ENCODE assay signal across 9 cellular contexts in the genomic region with DNA sequence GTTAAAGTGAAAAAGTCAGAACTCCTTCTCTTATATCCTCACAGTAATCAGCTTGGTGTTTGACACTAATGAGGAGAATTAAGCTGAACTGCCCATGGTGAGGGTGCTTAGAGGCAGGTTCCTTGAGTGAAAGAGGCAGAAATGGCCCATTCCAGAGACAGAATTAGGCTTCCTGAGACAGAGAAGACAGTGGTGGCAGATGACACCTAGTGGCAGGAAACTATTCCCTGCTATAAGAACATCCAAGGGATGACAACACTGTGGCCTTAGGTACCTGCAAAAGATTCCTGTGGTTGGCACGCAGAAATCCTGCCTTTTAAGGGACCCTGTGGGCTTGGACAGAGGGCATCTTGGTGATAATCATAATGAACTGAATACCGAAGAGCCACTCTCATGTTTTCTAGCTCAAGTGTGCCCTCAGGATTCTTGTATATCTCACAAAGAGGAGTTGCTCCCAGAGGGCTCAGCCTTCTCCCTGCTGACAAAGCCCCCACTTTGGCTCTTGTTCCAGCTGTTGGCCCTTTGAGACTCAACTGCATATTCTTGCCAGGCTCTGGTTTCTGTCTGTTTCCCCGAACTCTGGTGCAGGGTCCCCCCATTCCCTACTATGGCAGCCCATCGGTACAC. TPM values are rescaled to one million over a fixed set of nuclear protein-coding genes. Genes with fewer than 3 reads are reported as not detected.
DNase-seq lines count a peak whose midpoint lies in the region; ATAC-seq, FAIRE-seq and TF ChIP-seq lines count a peak whose summit lies in the region.
"Had no signal": no experiment of that assay in that cellular context is flagged by ENCODE, and none has a peak within 500 bp of the region (broad histone marks: within the 10 kb centered on the region; RNA-seq: fewer than 3 reads in every experiment).

No MANE protein-coding gene starts in this region.

- peak; percentile 56 for DNase-seq in DMS79 treated with DMSO at 0.1 percent for 48 hours (lab: John Stamatoyannopoulos, UW)
- peak; percentile 33 for DNase-seq in NCI-H460 (ENCODE audit: extremely low read depth, low read depth)
- DNase-seq in K562 (ENCODE audit: extremely low read depth in 1 of 4, low spot score in 3 of 4), result peak in 2 of 4 experiments; percentile 37 to 38
- peak; percentile 55 for DNase-seq in iPS-NIHi11 (ENCODE audit: low spot score)
- DNase-seq in stimulated activated naive B cell treated with anti-CD40 and anti-IgM and Interleukin-4, amounts not matched to agents 10 μg/mL and 1 μg/mL and 100 μg/mL, for 72 hours, result peak; percentile 13
- DNase-seq in activated T-cell treated with anti-CD3 and anti-CD28 coated beads for 4 hours, result no peak

- H3K9me3 Mint-ChIP-seq in stimulated activated naive B cell treated with anti-CD40 and anti-IgM and Interleukin-4, amounts not matched to agents 10 μg/mL and 1 μg/mL and 100 μg/mL, for 72 hours, result no peaks in the 10 kb centered on the region

- no peaks in the 10 kb centered on the region for H3K9me1 ChIP-seq in K562 (ENCODE audit: control insufficient read depth, insufficient read depth, low read length)

- peak; percentile 59 to 73 (median 67) for TF ChIP-seq CTCF in K562 (IDR thresholded peaks at IDR 0.05 in 2 of 3, conservative IDR thresholded peaks at IDR 0.05 in 1 of 3; ENCODE audit: insufficient read depth in 2 of 3, low read depth in 1 of 3, low read length in 3 of 3)

- H3K27me3 Mint-ChIP-seq in stimulated activated naive B cell treated with anti-CD40 and anti-IgM and Interleukin-4, amounts not matched to agents 10 μg/mL and 1 μg/mL and 100 μg/mL, for 72 hours, result peaks cover 22 to 23% of the 10 kb centered on the region in 2 donors

- TF ChIP-seq POLR2A in K562 (conservative IDR thresholded peaks at IDR 0.05), result no peak

- no peak overlapping the region for H3K27ac ChIP-seq in K562 (ENCODE audit: extremely low read depth, low read depth, low read length)

- TF ChIP-seq RAD21 in K562 (CRISPR knock-in tag; conservative IDR thresholded peaks at IDR 0.05 in 1 of 2, IDR thresholded peaks at IDR 0.05 in 1 of 2), result peak; percentile 59 to 78

- BruUV-seq in K562 (replicated peaks; lab: Mats Ljungman, UMichigan), result no TSS peak

- intact Hi-C loops in K562 (cut with micrococcal nuclease), result loop anchor here (1.0 kb wide), 1 partner anchor 118 kb away; no protein-coding TSS in a partner anchor

- WGBS in K562 (ENCODE audit: insufficient coverage, low coverage, missing lambda C conversion rate), result 0% methylated on average over 3 of the region's 4 CpGs

- H3K79me2 ChIP-seq in K562 (ENCODE audit: control insufficient read depth, insufficient read depth, low read length), result no peaks in the 10 kb centered on the region

- in situ Hi-C loops in K562 (cut with MboI), result no loop called here

- H3K4me3 ChIP-seq in K562, result no peak overlapping the region

- H3K9ac ChIP-seq in K562 (ENCODE audit: insufficient read depth in 1 of 2, low read depth in 2 of 2, low read length in 2 of 2), result no peak overlapping the region

- no peaks in the 10 kb centered on the region for H3K4me1 Mint-ChIP-seq in stimulated activated naive B cell treated with anti-CD40 and anti-IgM and Interleukin-4, amounts not matched to agents 10 μg/mL and 1 μg/mL and 100 μg/mL, for 72 hours

- H3K27me3 ChIP-seq in K562 (ENCODE audit: control insufficient read depth in 2 of 2, insufficient read depth in 2 of 2, low read length in 2 of 2), result no peaks in the 10 kb centered on the region; a peak in 1 of 5 replicates

- no peaks in the 10 kb centered on the region for H3K36me3 ChIP-seq in K562 (ENCODE audit: control insufficient read depth, insufficient read depth, low read length)

- CTCF ChIA-PET in K562 (lab: Yijun Ruan, JAX; ENCODE audit: low intra/inter-chr PET ratio), result interaction anchor here (1.4 to 1.6 kb wide), 2 partner anchors 117 to 396 kb away, joined by 4 to 5 read pairs; no protein-coding TSS in a partner anchor

- POLR2A ChIA-PET in K562 (lab: Yijun Ruan, JAX), result no interaction called here

- no peak overlapping the region for H3K4me2 ChIP-seq in K562 (ENCODE audit: insufficient read depth, low read length)

- H4K20me1 ChIP-seq in K562 (replicated peaks; ENCODE audit: control insufficient read depth, insufficient read depth, low read length), result no peaks in the 10 kb centered on the region

- FAIRE-seq in K562 (lab: Jason Lieb, UNC), result no peak
- FAIRE-seq: TTC549 had no signal

- H2AFZ ChIP-seq in K562 (ENCODE audit: low read depth, low read length), result no peak overlapping the region

- no peaks in the 10 kb centered on the region for H3K36me3 Mint-ChIP-seq in stimulated activated naive B cell treated with anti-CD40 and anti-IgM and Interleukin-4, amounts not matched to agents 10 μg/mL and 1 μg/mL and 100 μg/mL, for 72 hours

- no peaks in the 10 kb centered on the region for H3K9me3 ChIP-seq in K562 (replicated peaks; ENCODE audit: control insufficient read depth, insufficient read depth, low read depth, low read length)

- H3K27ac Mint-ChIP-seq in stimulated activated naive B cell treated with anti-CD40 and anti-IgM and Interleukin-4, amounts not matched to agents 10 μg/mL and 1 μg/mL and 100 μg/mL, for 72 hours, result no peak overlapping the region

- no peaks in the 10 kb centered on the region for H3K4me1 ChIP-seq in K562 (replicated peaks in 1 of 2; ENCODE audit: control insufficient read depth in 2 of 2, insufficient read depth in 2 of 2, low read length in 2 of 2)

- H3K4me3 Mint-ChIP-seq in stimulated activated naive B cell treated with anti-CD40 and anti-IgM and Interleukin-4, amounts not matched to agents 10 μg/mL and 1 μg/mL and 100 μg/mL, for 72 hours, result no peak overlapping the region

- no peak for TF ChIP-seq EP300 in K562 (IDR thresholded peaks at IDR 0.05; ENCODE audit: low read length)

- peak; percentile 50 for ATAC-seq in HG02759 (IDR thresholded peaks at IDR 0.05; ENCODE audit: unreplicated experiment)
- peak; percentile 87 for ATAC-seq in K562
- ATAC-seq in stimulated activated naive B cell treated with anti-CD40 and anti-IgM and Interleukin-4, amounts not matched to agents 10 μg/mL and 1 μg/mL and 100 μg/mL, for 72 hours (replicated peaks), result peak; percentile 87 to 91
- no peak for ATAC-seq in HG03378 (IDR thresholded peaks at IDR 0.05; ENCODE audit: unreplicated experiment)

TF ChIP-seq in K562, 482 proteins besides CTCF, POLR2A, EP300 and RAD21 (continues in another document):
- TF ChIP-seq TCF3 (CRISPR knock-in tag; IDR thresholded peaks at IDR 0.05) (no peak), ZNF551 (CRISPR knock-in tag; IDR thresholded peaks at IDR 0.05) (no peak), SMC3 (conservative IDR thresholded peaks at IDR 0.05; ENCODE audit: insufficient read depth, low read depth, low read length) (peak; percentile 39; the same call in 1 of the 2 replicates), SAFB2 (IDR thresholded peaks at IDR 0.05; ENCODE audit: borderline replicate concordance, low read depth, low read length, severe bottlenecking) (no peak), ZNF507 (tag; conservative IDR thresholded peaks at IDR 0.05) (no peak), IFI16 (CRISPR knock-in tag; IDR thresholded peaks at IDR 0.05) (no peak), POLR2G (IDR thresholded peaks at IDR 0.05; ENCODE audit: low read depth, low read length) (no peak), MAFF (IDR thresholded peaks at IDR 0.05; ENCODE audit: low read length) (no peak), KLF16 (IDR thresholded peaks at IDR 0.05) (no peak), MAZ (CRISPR knock-in tag; conservative IDR thresholded peaks at IDR 0.05 in 1 of 2, IDR thresholded peaks at IDR 0.05 in 1 of 2) (0 out of 4 replicates have a peak, but pooled peaks of 1 of the 2 experiments have one; percentile 28), KLF10 (CRISPR knock-in tag; IDR thresholded peaks at IDR 0.05) (no peak), NCOA2 (IDR thresholded peaks at IDR 0.05; ENCODE audit: partially characterized antibody in 2 of 2) (no peak), ZNF695 (CRISPR knock-in tag; IDR thresholded peaks at IDR 0.05) (no peak), HIVEP1 (CRISPR knock-in tag; IDR thresholded peaks at IDR 0.05) (no peak), MAFK (IDR thresholded peaks at IDR 0.05; ENCODE audit: low read length) (no peak), STAG1 (CRISPR knock-in tag; IDR thresholded peaks at IDR 0.05; ENCODE audit: borderline replicate concordance) (peak; percentile 25; the same call in 1 of the 2 replicates)

RNA-seq across cellular contexts. Expression of gene KBTBD12, which starts 56.0 kb away (rescaled TPM):
- not detected in 2 replicates for total RNA-seq in NCI-H460 (2014; rRNA removed; shearing (Covaris generic))
- not detected in 2 replicates for polyA plus RNA-seq in NCI-H460 (2014; cell fraction: nucleus; rRNA removed)
- not detected in 2 replicates for total RNA-seq in K562 (2011; cell fraction: chromatin; rRNA removed; ENCODE audit: low replicate concordance)
- not detected in 2 replicates for total RNA-seq in K562 (2011; cell fraction: nucleolus; rRNA removed)
- not detected in 2 replicates for total RNA-seq in K562 (2011; cell fraction: nucleoplasm; rRNA removed)
- total RNA-seq in K562 (2014; rRNA removed) (not detected in 2 replicates), K562 (2014; rRNA removed; fragmentation: Illumina TruSeq; extraction: Trizol) (not detected in 2 replicates), K562 (2015; rRNA removed; fragmentation: Illumina TruSeq; extraction: Trizol) (not detected in 2 replicates), K562 (2021) (not detected in 2 replicates)
- polyA plus RNA-seq in K562 (2011; rRNA removed) (not detected in 2 replicates), K562 (2014; fragmentation: Illumina TruSeq; extraction: Trizol) (not detected in 2 replicates), K562 (2014; fragmentation: Nextera tagmentation; extraction: Ambion mirVana) (not detected), K562 (2014; rRNA removed) (not detected in 2 replicates)
- polyA plus RNA-seq in K562 (2011; cell fraction: cytosol; rRNA removed), result not detected in 2 replicates
- not detected in 2 replicates for polyA plus RNA-seq in K562 (2011; cell fraction: nucleus; rRNA removed)
- not detected in 2 replicates for polyA plus RNA-seq in K562 (2012)
- polyA minus RNA-seq in K562 (2011; rRNA and poly(A)+ RNA removed), result 0.06 TPM in 1 of 2 replicates, not detected in the other
- not detected in 2 replicates for polyA minus RNA-seq in K562 (2011; cell fraction: cytosol; rRNA and poly(A)+ RNA removed)
- polyA minus RNA-seq in K562 (2011; cell fraction: nucleus; rRNA and poly(A)+ RNA removed), result not detected in 2 replicates
